Comparison of ENCODE assay signal across 20 cellular contexts in the genomic region with DNA sequence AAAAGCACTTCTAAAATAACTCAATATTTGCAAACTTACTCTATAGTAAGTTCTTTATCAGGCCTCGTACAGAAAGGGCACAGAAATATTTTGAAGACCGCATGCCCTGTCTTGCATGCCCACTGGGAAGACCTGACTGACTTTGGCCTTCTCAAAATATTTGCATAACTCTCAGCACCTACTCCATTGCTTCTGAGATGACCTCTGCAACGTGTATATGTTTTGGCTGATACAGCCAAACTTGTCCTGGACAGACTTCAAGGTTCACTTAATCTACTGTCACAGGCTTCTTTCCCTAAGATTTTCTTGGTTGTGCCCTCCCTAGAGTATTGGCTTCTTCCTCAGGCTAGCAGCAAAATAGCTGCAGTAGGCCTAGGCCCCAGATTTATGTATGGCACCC.
"Had no signal": no experiment of that assay in that cellular context is flagged by ENCODE, and none has a peak within 500 bp of the region (broad histone marks: within the 10 kb centered on the region; RNA-seq: fewer than 3 reads in every experiment).

No MANE protein-coding gene starts in this region.

- H3K4me3 Mint-ChIP-seq: activated CD4-positive, alpha-beta memory T cell treated with anti-CD3 and anti-CD28 coated beads, Interleukin-2, amount 10 ng/mL, durations not matched to agents 7 days and 5 days; activated CD4-positive, alpha-beta T cell treated with anti-CD3 and anti-CD28 coated beads for 36 hours; activated CD8-positive, alpha-beta memory T cell treated with anti-CD3 and anti-CD28 coated beads, Interleukin-2, amount 10 ng/mL, durations not matched to agents 7 days and 5 days; activated T-helper 17 cell treated with anti-CD3 and anti-CD28 coated beads, Interleukin-2, amount 50 U/mL, for 72 hours; brain; central memory CD8-positive, alpha-beta T cell; neural crest cell; stimulated activated memory B cell treated with anti-CD40 and anti-IgM and Interleukin-4, amounts not matched to agents 10 μg/mL and 1 μg/mL and 100 μg/mL, for 72 hours had no signal

- DNase-seq: activated CD4-positive, alpha-beta memory T cell treated with anti-CD3 and anti-CD28 coated beads, Interleukin-2, amount 10 ng/mL, durations not matched to agents 7 days and 5 days; activated CD4-positive, alpha-beta T cell treated with anti-CD3 and anti-CD28 coated beads for 36 hours; activated CD8-positive, alpha-beta memory T cell treated with anti-CD3 and anti-CD28 coated beads, Interleukin-2, amount 10 ng/mL, durations not matched to agents 7 days and 5 days; activated naive CD4-positive, alpha-beta T cell treated with Interleukin-2 at 50 U/mL for 16 hours; activated T-cell treated with anti-CD3 and anti-CD28 coated beads, Interleukin-2, amount 50 U/mL, for 1 hour; anterior cingulate cortex; glutamatergic neuron; hippocampal formation; left colon; right cardiac atrium; stimulated activated CD4-positive, alpha-beta T cell treated with anti-CD3 and anti-CD28 coated beads, Interleukin-4, amount 100 ng/mL, for 24 hours had no signal

- ATAC-seq: activated CD4-positive, alpha-beta T cell treated with anti-CD3 and anti-CD28 coated beads for 36 hours; activated CD8-positive, alpha-beta memory T cell treated with anti-CD3 and anti-CD28 coated beads, Interleukin-2, amount 10 ng/mL, durations not matched to agents 7 days and 5 days; activated T-helper 17 cell treated with anti-CD3 and anti-CD28 coated beads, Interleukin-2, amount 50 U/mL, for 72 hours; right cardiac atrium; stimulated activated memory B cell treated with anti-CD40 and anti-IgM and Interleukin-4, amounts not matched to agents 10 μg/mL and 1 μg/mL and 100 μg/mL, for 72 hours had no signal

- H3K27me3 Mint-ChIP-seq: activated CD8-positive, alpha-beta memory T cell treated with anti-CD3 and anti-CD28 coated beads, Interleukin-2, amount 10 ng/mL, durations not matched to agents 7 days and 5 days; activated T-helper 17 cell treated with anti-CD3 and anti-CD28 coated beads, Interleukin-2, amount 50 U/mL, for 72 hours; brain; central memory CD8-positive, alpha-beta T cell; progenitor cell of endocrine pancreas; stimulated activated memory B cell treated with anti-CD40 and anti-IgM and Interleukin-4, amounts not matched to agents 10 μg/mL and 1 μg/mL and 100 μg/mL, for 72 hours had no signal

- H3K36me3 Mint-ChIP-seq: activated CD8-positive, alpha-beta memory T cell treated with anti-CD3 and anti-CD28 coated beads, Interleukin-2, amount 10 ng/mL, durations not matched to agents 7 days and 5 days; brain; stimulated activated memory B cell treated with anti-CD40 and anti-IgM and Interleukin-4, amounts not matched to agents 10 μg/mL and 1 μg/mL and 100 μg/mL, for 72 hours had no signal

- H3K27ac Mint-ChIP-seq: activated CD4-positive, alpha-beta memory T cell treated with anti-CD3 and anti-CD28 coated beads, Interleukin-2, amount 10 ng/mL, durations not matched to agents 7 days and 5 days; activated CD4-positive, alpha-beta T cell treated with anti-CD3 and anti-CD28 coated beads for 36 hours; activated CD8-positive, alpha-beta memory T cell treated with anti-CD3 and anti-CD28 coated beads, Interleukin-2, amount 10 ng/mL, durations not matched to agents 7 days and 5 days; activated T-helper 17 cell treated with anti-CD3 and anti-CD28 coated beads, Interleukin-2, amount 50 U/mL, for 72 hours; progenitor cell of endocrine pancreas; stimulated activated memory B cell treated with anti-CD40 and anti-IgM and Interleukin-4, amounts not matched to agents 10 μg/mL and 1 μg/mL and 100 μg/mL, for 72 hours had no signal

- H3K27ac ChIP-seq: SK-N-MC, thoracic aorta had no signal

- H3K9me3 ChIP-seq: thoracic aorta had no signal

- H3K36me3 ChIP-seq: thoracic aorta had no signal

- H3K4me3 ChIP-seq: coronary artery, SK-N-MC, thoracic aorta had no signal

- H3K9me3 Mint-ChIP-seq: activated CD4-positive, alpha-beta memory T cell treated with anti-CD3 and anti-CD28 coated beads, Interleukin-2, amount 10 ng/mL, durations not matched to agents 7 days and 5 days; activated T-helper 17 cell treated with anti-CD3 and anti-CD28 coated beads, Interleukin-2, amount 50 U/mL, for 72 hours; brain; central memory CD8-positive, alpha-beta T cell; neural crest cell; stimulated activated memory B cell treated with anti-CD40 and anti-IgM and Interleukin-4, amounts not matched to agents 10 μg/mL and 1 μg/mL and 100 μg/mL, for 72 hours had no signal

- H3K4me1 Mint-ChIP-seq: activated CD4-positive, alpha-beta memory T cell treated with anti-CD3 and anti-CD28 coated beads, Interleukin-2, amount 10 ng/mL, durations not matched to agents 7 days and 5 days; activated CD4-positive, alpha-beta T cell treated with anti-CD3 and anti-CD28 coated beads for 36 hours; activated CD8-positive, alpha-beta memory T cell treated with anti-CD3 and anti-CD28 coated beads, Interleukin-2, amount 10 ng/mL, durations not matched to agents 7 days and 5 days; activated T-helper 17 cell treated with anti-CD3 and anti-CD28 coated beads, Interleukin-2, amount 50 U/mL, for 72 hours; central memory CD8-positive, alpha-beta T cell; stimulated activated memory B cell treated with anti-CD40 and anti-IgM and Interleukin-4, amounts not matched to agents 10 μg/mL and 1 μg/mL and 100 μg/mL, for 72 hours had no signal
